ENCODE assay signal across 15 cellular contexts in the genomic region with DNA sequence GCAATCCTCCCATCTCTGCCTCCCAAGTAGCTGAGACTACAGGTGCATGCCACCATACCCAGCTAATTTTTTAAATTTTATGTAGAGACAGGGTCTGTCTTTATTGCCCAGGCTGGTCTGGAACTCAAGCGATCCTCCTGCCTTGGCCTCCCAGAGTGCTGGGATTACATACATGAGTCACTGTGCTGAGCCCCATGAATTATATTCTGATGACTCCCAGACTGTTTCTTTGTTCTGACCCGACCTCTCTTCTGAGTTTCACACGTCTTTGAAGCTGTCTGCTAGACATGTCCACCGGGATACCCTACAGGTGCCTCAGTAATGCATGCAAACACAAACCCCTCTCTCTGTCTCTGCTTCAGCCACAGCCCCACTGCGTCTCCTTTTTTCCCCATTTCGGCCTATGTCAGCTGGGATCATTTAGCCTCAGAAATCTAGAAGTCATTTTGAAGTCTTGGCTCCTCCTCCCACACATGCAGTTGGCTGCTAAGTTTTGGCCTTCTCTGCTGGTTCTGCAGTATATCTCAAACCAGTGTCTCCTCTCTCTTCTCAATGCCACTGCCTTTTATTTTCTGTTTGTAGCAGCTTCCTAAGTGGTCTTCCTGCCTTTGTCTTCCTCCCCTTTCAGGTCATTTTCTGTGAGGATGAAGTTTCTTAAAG. TPM values are rescaled to one million over a fixed set of nuclear protein-coding genes. Genes with fewer than 3 reads are reported as not detected.
DNase-seq lines count a peak whose midpoint lies in the region; ATAC-seq and TF ChIP-seq lines count a peak whose summit lies in the region.
"Had no signal": no experiment of that assay in that cellular context is flagged by ENCODE, and none has a peak within 500 bp of the region (broad histone marks: within the 10 kb centered on the region; RNA-seq: fewer than 3 reads in every experiment).

No MANE protein-coding gene starts in this region.

- no peak overlapping the region for H3K27ac Mint-ChIP-seq in activated naive CD8-positive, alpha-beta T cell treated with anti-CD3 and anti-CD28 coated beads, Interleukin-2, amount 10 ng/mL, durations not matched to agents 7 days and 5 days
- H3K27ac Mint-ChIP-seq in activated naive CD8-positive, alpha-beta T cell treated with anti-CD3 and anti-CD28 coated beads for 36 hours: no peak overlapping the region
- H3K27ac Mint-ChIP-seq: activated T-helper 2 cell treated with anti-CD3 and anti-CD28 coated beads, Interferon-gamma antibody, Interleukin-2, Interleukin-4, amounts not matched to agents 10 μg/mL and 5 μg/mL and 100 μg/mL, durations not matched to agents 14 hours and 24 hours and 36 hours; endodermal cell had no signal

- H3K4me2 ChIP-seq in smooth muscle cell: peak overlapping the region; percentile 16

- peaks cover 91% of the 10 kb centered on the region for H4K20me1 ChIP-seq in smooth muscle cell (ENCODE audit: low read depth)

- no peak overlapping the region for H3K9ac ChIP-seq in smooth muscle cell (ENCODE audit: low read depth)

- H3K9me3 ChIP-seq in smooth muscle cell (replicated peaks; ENCODE audit: low read depth): no peaks in the 10 kb centered on the region

- H3K79me2 ChIP-seq in smooth muscle cell (ENCODE audit: low read depth): peaks cover 66% of the 10 kb centered on the region

- no peaks in the 10 kb centered on the region for H3K27me3 ChIP-seq in smooth muscle cell (ENCODE audit: low read depth)

- ATAC-seq in activated naive CD8-positive, alpha-beta T cell treated with anti-CD3 and anti-CD28 coated beads, Interleukin-2, amount 10 ng/mL, durations not matched to agents 7 days and 5 days (ENCODE audit: low read depth): no peak
- no peak for ATAC-seq in HG02571 (IDR thresholded peaks at IDR 0.05; ENCODE audit: unreplicated experiment)
- ATAC-seq in GM21423 (IDR thresholded peaks at IDR 0.05; ENCODE audit: unreplicated experiment): no peak
- no peak for ATAC-seq in GM21723 (IDR thresholded peaks at IDR 0.05; ENCODE audit: unreplicated experiment)

- no peaks in the 10 kb centered on the region for H3F3A ChIP-seq in smooth muscle cell (ENCODE audit: low read depth)

- WGBS in smooth muscle cell (ENCODE audit: low lambda C conversion rate): 55% methylated on average over 6 of the region's 6 CpGs

- TF ChIP-seq CTCF in fibroblast of mammary gland (conservative IDR thresholded peaks at IDR 0.05; ENCODE audit: control insufficient read depth, insufficient read depth, low read depth, low read length) (no peak), smooth muscle cell (IDR thresholded peaks at IDR 0.05; ENCODE audit: borderline replicate concordance, insufficient read depth, poor library complexity, severe bottlenecking) (no peak)

- H3K36me3 ChIP-seq in smooth muscle cell (ENCODE audit: low read depth): no peaks in the 10 kb centered on the region

- H3K27me3 Mint-ChIP-seq in activated naive CD8-positive, alpha-beta T cell treated with anti-CD3 and anti-CD28 coated beads, Interleukin-2, amount 10 ng/mL, durations not matched to agents 7 days and 5 days: no peaks in the 10 kb centered on the region
- H3K27me3 Mint-ChIP-seq in activated naive CD8-positive, alpha-beta T cell treated with anti-CD3 and anti-CD28 coated beads for 36 hours: no peaks in the 10 kb centered on the region

- peaks cover 9% of the 10 kb centered on the region for H3K36me3 Mint-ChIP-seq in activated naive CD8-positive, alpha-beta T cell treated with anti-CD3 and anti-CD28 coated beads, Interleukin-2, amount 10 ng/mL, durations not matched to agents 7 days and 5 days
- peaks cover 6% of the 10 kb centered on the region for H3K36me3 Mint-ChIP-seq in activated naive CD8-positive, alpha-beta T cell treated with anti-CD3 and anti-CD28 coated beads for 36 hours

- no peak overlapping the region for H3K4me3 ChIP-seq in fibroblast of mammary gland (ENCODE audit: control insufficient read depth, low read depth, low read length)
- no peak overlapping the region for H3K4me3 ChIP-seq in smooth muscle cell

- DNase-seq in activated naive CD8-positive, alpha-beta T cell treated with anti-CD3 and anti-CD28 coated beads, Interleukin-2, amount 10 ng/mL, durations not matched to agents 7 days and 5 days: no peak
- DNase-seq in activated naive CD8-positive, alpha-beta T cell treated with anti-CD3 and anti-CD28 coated beads for 36 hours: no peak
- DNase-seq in RKO (ENCODE audit: low spot score): peak; percentile 39
- DNase-seq in fibroblast of mammary gland (ENCODE audit: low read depth): peak; percentile 49
- no peak for DNase-seq in smooth muscle cell (lab: John Stamatoyannopoulos, UW; ENCODE audit: unreplicated experiment)
- DNase-seq: activated CD4-positive, alpha-beta T cell treated with anti-CD3 and anti-CD28 coated beads, Interleukin-2, amount 50 U/mL, for 1 hour; DMS53; endodermal cell; glutamatergic neuron; kidney; Right ventricle myocardium superior had no signal

- H2AFZ ChIP-seq in smooth muscle cell (ENCODE audit: low read depth): no peak overlapping the region

- H3K4me1 Mint-ChIP-seq in activated naive CD8-positive, alpha-beta T cell treated with anti-CD3 and anti-CD28 coated beads, Interleukin-2, amount 10 ng/mL, durations not matched to agents 7 days and 5 days: peaks cover 62% of the 10 kb centered on the region
- H3K4me1 Mint-ChIP-seq in activated naive CD8-positive, alpha-beta T cell treated with anti-CD3 and anti-CD28 coated beads for 36 hours: peaks cover 62% of the 10 kb centered on the region

- peak overlapping the region; percentile 15 for H3K27ac ChIP-seq in smooth muscle cell (ENCODE audit: low read depth)

- POLR2A ChIA-PET in activated naive CD8-positive, alpha-beta T cell treated with anti-CD3 and anti-CD28 coated beads, Interleukin-2, amount 10 ng/mL, durations not matched to agents 7 days and 5 days (lab: Charles Lee): interaction anchor here (0.8 to 1.2 kb wide), 4 partner anchors 9 to 47 kb away, joined by 3 to 5 read pairs (median 3); partner anchors contain the start of genes ACAD8, GLB1L3 and THYN1

- peaks cover 10% of the 10 kb centered on the region for H3K4me1 ChIP-seq in smooth muscle cell (ENCODE audit: low read depth)

- H3K4me3 Mint-ChIP-seq in activated naive CD8-positive, alpha-beta T cell treated with anti-CD3 and anti-CD28 coated beads, Interleukin-2, amount 10 ng/mL, durations not matched to agents 7 days and 5 days: peak overlapping the region; percentile 35
- no peak overlapping the region for H3K4me3 Mint-ChIP-seq in activated naive CD8-positive, alpha-beta T cell treated with anti-CD3 and anti-CD28 coated beads for 36 hours
- H3K4me3 Mint-ChIP-seq: endodermal cell had no signal

- H3K9me3 Mint-ChIP-seq in activated naive CD8-positive, alpha-beta T cell treated with anti-CD3 and anti-CD28 coated beads, Interleukin-2, amount 10 ng/mL, durations not matched to agents 7 days and 5 days: no peaks in the 10 kb centered on the region
- no peaks in the 10 kb centered on the region for H3K9me3 Mint-ChIP-seq in activated naive CD8-positive, alpha-beta T cell treated with anti-CD3 and anti-CD28 coated beads for 36 hours
- H3K9me3 Mint-ChIP-seq: activated T-helper 2 cell treated with anti-CD3 and anti-CD28 coated beads, Interferon-gamma antibody, Interleukin-2, Interleukin-4, amounts not matched to agents 10 μg/mL and 5 μg/mL and 100 μg/mL, durations not matched to agents 14 hours and 24 hours and 36 hours; endodermal cell had no signal

RNA-seq across cellular contexts. Expression of gene VPS26B, which starts 4.8 kb away (rescaled TPM):
- total RNA-seq in activated naive CD8-positive, alpha-beta T cell treated with anti-CD3 and anti-CD28 coated beads, Interleukin-2, amount 10 ng/mL, durations not matched to agents 7 days and 5 days: 10 to 100 TPM; 75.8 to 76.3 TPM
- total RNA-seq in activated naive CD8-positive, alpha-beta T cell treated with anti-CD3 and anti-CD28 coated beads for 36 hours: 10 to 100 TPM; 28.8 to 30.3 TPM
- 30.7 and 32.0 TPM in 2 replicates for total RNA-seq in smooth muscle cell
- 37.1 and 48.4 TPM in 2 replicates for polyA plus RNA-seq in smooth muscle cell

RNA-seq across cellular contexts. Expression of gene NCAPD3, which starts 5.5 kb away (rescaled TPM):
- total RNA-seq in activated naive CD8-positive, alpha-beta T cell treated with anti-CD3 and anti-CD28 coated beads, Interleukin-2, amount 10 ng/mL, durations not matched to agents 7 days and 5 days: 100 to 1,000 TPM; 114 to 115 TPM
- 10 to 100 TPM; 93.4 to 96.7 TPM for total RNA-seq in activated naive CD8-positive, alpha-beta T cell treated with anti-CD3 and anti-CD28 coated beads for 36 hours
- 11.0 and 12.9 TPM in 2 replicates for total RNA-seq in smooth muscle cell
- polyA plus RNA-seq in smooth muscle cell: 6.6 and 11.6 TPM in 2 replicates

RNA-seq across cellular contexts. Expression of gene THYN1, which starts 23.9 kb away (rescaled TPM):
- total RNA-seq in activated naive CD8-positive, alpha-beta T cell treated with anti-CD3 and anti-CD28 coated beads, Interleukin-2, amount 10 ng/mL, durations not matched to agents 7 days and 5 days: 10 to 100 TPM; 65.8 to 66.8 TPM
- total RNA-seq in activated naive CD8-positive, alpha-beta T cell treated with anti-CD3 and anti-CD28 coated beads for 36 hours: 10 to 100 TPM; 79.5 to 79.8 TPM
- total RNA-seq in smooth muscle cell: 49.7 and 53.1 TPM in 2 replicates
- 41.3 and 45.4 TPM in 2 replicates for polyA plus RNA-seq in smooth muscle cell

RNA-seq across cellular contexts. Expression of gene ACAD8, which starts 24.1 kb away (rescaled TPM):
- total RNA-seq in activated naive CD8-positive, alpha-beta T cell treated with anti-CD3 and anti-CD28 coated beads, Interleukin-2, amount 10 ng/mL, durations not matched to agents 7 days and 5 days: 10 to 100 TPM; 29.0 to 29.5 TPM
- 10 to 100 TPM; 20.9 to 21.1 TPM for total RNA-seq in activated naive CD8-positive, alpha-beta T cell treated with anti-CD3 and anti-CD28 coated beads for 36 hours
- 12.4 and 14.7 TPM in 2 replicates for total RNA-seq in smooth muscle cell
- polyA plus RNA-seq in smooth muscle cell: 11.5 and 11.7 TPM in 2 replicates

RNA-seq across cellular contexts. Expression of gene GLB1L3, which starts 46.9 kb away (rescaled TPM):
- 1 to 10 TPM; 5.2 to 6.1 TPM for total RNA-seq in activated naive CD8-positive, alpha-beta T cell treated with anti-CD3 and anti-CD28 coated beads, Interleukin-2, amount 10 ng/mL, durations not matched to agents 7 days and 5 days
- 10 to 100 TPM in 1 of 2 experiments, 1 to 10 TPM in 1; 9.8 to 10.9 TPM for total RNA-seq in activated naive CD8-positive, alpha-beta T cell treated with anti-CD3 and anti-CD28 coated beads for 36 hours
- total RNA-seq in smooth muscle cell: not detected in 2 replicates
- not detected in 2 replicates for polyA plus RNA-seq in smooth muscle cell
- total RNA-seq: Right ventricle myocardium superior had no signal

Comparison
In these comparisons a context has a peak if more than half of its experiments do, and no peak if none do; other contexts are left out.
1. DNase-seq: peak in RKO (single experiment) and fibroblast of mammary gland (single experiment); none in activated naive CD8-positive, alpha-beta T cell treated with anti-CD3 and anti-CD28 coated beads, Interleukin-2, amount 10 ng/mL, durations not matched to agents 7 days and 5 days (single experiment), activated naive CD8-positive, alpha-beta T cell treated with anti-CD3 and anti-CD28 coated beads for 36 hours (single experiment) and smooth muscle cell (single experiment).